In genomic region chr5:32123058-32123805, GRCh38 we compare ENCODE assay signal across 17 cellular contexts. TPM values are rescaled to one million over a fixed set of nuclear protein-coding genes. Genes with fewer than 3 reads are reported as not detected.
DNase-seq lines count a peak whose midpoint lies in the region; ATAC-seq and TF ChIP-seq lines count a peak whose summit lies in the region.
"Had no signal": no experiment of that assay in that cellular context is flagged by ENCODE, and none has a peak within 500 bp of the region (broad histone marks: within the 10 kb centered on the region; RNA-seq: fewer than 3 reads in every experiment).

No MANE protein-coding gene starts in this region.

- H3K27me3 Mint-ChIP-seq in activated B cell treated with CpG ODN at 0.5 μM for 24 hours: no peaks in the 10 kb centered on the region
- no peaks in the 10 kb centered on the region for H3K27me3 Mint-ChIP-seq in memory B cell
- H3K27me3 Mint-ChIP-seq: CD4-positive, CD25-positive, alpha-beta regulatory T cell had no signal

- H3K36me3 ChIP-seq in Peyer's patch: peaks cover 0 to 51% (median 0%) of the 10 kb centered on the region in 3 donors

- peak overlapping the region; percentile 19 for H3K27ac Mint-ChIP-seq in activated B cell treated with CpG ODN at 0.5 μM for 24 hours
- peak overlapping the region; percentile 47 for H3K27ac Mint-ChIP-seq in memory B cell
- H3K27ac Mint-ChIP-seq: neural progenitor cell had no signal

- H3K9me3 ChIP-seq in Peyer's patch: no peaks in the 10 kb centered on the region

- CTCF ChIA-PET in activated B cell treated with CpG ODN at 0.5 μM for 24 hours (lab: Charles Lee): no interaction called here

- H3K4me3 ChIP-seq in Peyer's patch: no peak overlapping the region
- H3K4me3 ChIP-seq: neural progenitor cell, PC-9 had no signal

- H3K36me3 Mint-ChIP-seq in activated B cell treated with CpG ODN at 0.5 μM for 24 hours (ENCODE audit: low read depth) (peaks cover 68% of the 10 kb centered on the region), memory B cell (peaks cover 22% of the 10 kb centered on the region)

- H3K27me3 ChIP-seq in Peyer's patch: no peaks in the 10 kb centered on the region
- H3K27me3 ChIP-seq: neural progenitor cell had no signal

- H3K4me1 Mint-ChIP-seq in activated B cell treated with CpG ODN at 0.5 μM for 24 hours (peaks cover 8% of the 10 kb centered on the region), memory B cell (peaks cover 5% of the 10 kb centered on the region)
- H3K4me1 Mint-ChIP-seq: neural progenitor cell had no signal

- TF ChIP-seq CTCF in activated B cell treated with CpG ODN at 0.5 μM for 24 hours (IDR thresholded peaks at IDR 0.05): no peak
- no peak for TF ChIP-seq CTCF in Peyer's patch (IDR thresholded peaks at IDR 0.05)

- H3K9me3 Mint-ChIP-seq in activated B cell treated with CpG ODN at 0.5 μM for 24 hours (no peaks in the 10 kb centered on the region), memory B cell (no peaks in the 10 kb centered on the region)
- H3K9me3 Mint-ChIP-seq: CD4-positive, CD25-positive, alpha-beta regulatory T cell; neural progenitor cell had no signal

- ATAC-seq in GM18868 (IDR thresholded peaks at IDR 0.05; ENCODE audit: unreplicated experiment) (peak; percentile 61), HG02623 (IDR thresholded peaks at IDR 0.05; ENCODE audit: unreplicated experiment) (peak; percentile 54), activated B cell treated with CpG ODN at 0.5 μM for 24 hours (ENCODE audit: low read depth) (no peak), memory B cell (ENCODE audit: low read depth) (no peak)
- ATAC-seq: HCT116 had no signal

- no peak for TF ChIP-seq POLR2A in Peyer's patch (IDR thresholded peaks at IDR 0.05)

- no peak overlapping the region for H3K27ac ChIP-seq in Peyer's patch
- H3K27ac ChIP-seq: neural progenitor cell, PC-9 had no signal

- POLR2A ChIA-PET in activated B cell treated with CpG ODN at 0.5 μM for 24 hours (lab: Charles Lee): no interaction called here

- H3K4me3 Mint-ChIP-seq in activated B cell treated with CpG ODN at 0.5 μM for 24 hours: no peak overlapping the region
- H3K4me3 Mint-ChIP-seq in memory B cell: no peak overlapping the region
- H3K4me3 Mint-ChIP-seq: CD4-positive, CD25-positive, alpha-beta regulatory T cell; neural progenitor cell had no signal

- intact Hi-C loops in activated B cell treated with CpG ODN at 0.5 μM for 24 hours (cut with micrococcal nuclease): no loop called here

- H3K4me1 ChIP-seq in Peyer's patch: no peaks in the 10 kb centered on the region
- H3K4me1 ChIP-seq: neural progenitor cell had no signal

- no peak for DNase-seq in activated B cell treated with CpG ODN at 0.5 μM for 24 hours
- no peak for DNase-seq in memory B cell (ENCODE audit: low spot score in 2 of 2)
- no peak for DNase-seq in mesenteric fat pad (ENCODE audit: low spot score)
- no peak for DNase-seq in Peyer's patch
- DNase-seq in effector CD4-positive, alpha-beta T cell: no peak
- DNase-seq: amygdala; CD4-positive, CD25-positive, alpha-beta regulatory T cell; GF-D8; NCI-H1092 treated with DMSO at 0.1 percent for 48 hours; NCI-H2227 treated with DMSO at 0.1 percent for 48 hours; stimulated activated naive CD4-positive, alpha-beta T cell treated with Interleukin-2 at 50 U/mL for 16 hours; T-helper 1 cell had no signal

RNA-seq across cellular contexts. Expression of gene GOLPH3, which starts 50.9 kb away (rescaled TPM):
- 55.5 and 60.1 TPM in 2 replicates for total RNA-seq in activated B cell treated with CpG ODN at 0.5 μM for 24 hours
- 120 TPM for total RNA-seq in mesenteric fat pad
- total RNA-seq in Peyer's patch: 10 to 100 TPM; 63.5 to 93.7 (median 75.1) TPM

Comparison
In these comparisons a context has a peak if more than half of its experiments do, and no peak if none do; other contexts are left out.
1. ATAC-seq: peak in GM18868 (single experiment) and HG02623 (single experiment); none in activated B cell treated with CpG ODN at 0.5 μM for 24 hours (single experiment) and memory B cell (single experiment).